ENCODE assay signal across 34 cellular contexts in genomic region chr2:158556124-158556523, GRCh38.
"Had no signal": no experiment of that assay in that cellular context is flagged by ENCODE, and none has a peak within 500 bp of the region (broad histone marks: within the 10 kb centered on the region; RNA-seq: fewer than 3 reads in every experiment).

No MANE protein-coding gene starts in this region.

- H3K27ac ChIP-seq: adrenal gland, body of pancreas, brain microvascular endothelial cell, breast epithelium, VCaP had no signal

- H3K36me3 ChIP-seq: adrenal gland, brain microvascular endothelial cell, breast epithelium had no signal

- H3K27me3 Mint-ChIP-seq: activated B cell treated with CpG ODN at 0.5 μM for 24 hours; activated CD4-positive, alpha-beta memory T cell treated with anti-CD3 and anti-CD28 coated beads for 36 hours; activated CD4-positive, alpha-beta T cell treated with anti-CD3 and anti-CD28 coated beads, Interleukin-2, amount 10 ng/mL, durations not matched to agents 24 days and 14 days; activated CD8-positive, alpha-beta T cell treated with anti-CD3 and anti-CD28 coated beads for 36 hours; activated naive CD8-positive, alpha-beta T cell treated with anti-CD3 and anti-CD28 coated beads for 36 hours; activated T-helper 17 cell treated with anti-CD3 and anti-CD28 coated beads, Interleukin-2, amount 50 U/mL, for 72 hours had no signal

- H3K9me3 Mint-ChIP-seq: activated B cell treated with CpG ODN at 0.5 μM for 24 hours; activated CD4-positive, alpha-beta memory T cell treated with anti-CD3 and anti-CD28 coated beads for 36 hours; activated CD4-positive, alpha-beta T cell treated with anti-CD3 and anti-CD28 coated beads, Interleukin-2, amount 10 ng/mL, durations not matched to agents 24 days and 14 days; activated CD8-positive, alpha-beta T cell treated with anti-CD3 and anti-CD28 coated beads for 36 hours; activated naive CD4-positive, alpha-beta T cell treated with anti-CD3 and anti-CD28 coated beads for 36 hours; activated naive CD4-positive, alpha-beta T cell treated with anti-CD3 and anti-CD28 coated beads, Interleukin-2, amount 50 U/mL, for 72 hours; activated naive CD8-positive, alpha-beta T cell treated with anti-CD3 and anti-CD28 coated beads for 36 hours; activated T-cell treated with anti-CD3 and anti-CD28 coated beads, Interleukin-2, amount 50 U/mL, for 4 hours; activated T-cell treated with anti-CD3 and anti-CD28 coated beads, Interleukin-2, amount 50 U/mL, for 72 hours; activated T-helper 1 cell treated with anti-CD3 and anti-CD28 coated beads, Interleukin-12 subunit alpha, Interleukin-12 subunit beta, Interleukin-2, Interleukin-4 antibody, amounts not matched to agents 30 ng/mL and 10 ng/mL and 1 ng/mL, durations not matched to agents 14 hours and 24 hours and 36 hours; activated T-helper 17 cell treated with anti-CD3 and anti-CD28 coated beads, Interleukin-2, amount 50 U/mL, for 72 hours; T-helper 1 cell treated with Interleukin-12 subunit alpha and Interleukin-12 subunit beta and Interleukin-4 antibody, amounts not matched to agents 30 μg/mL and 1 μg/mL, for 36 hours; T-helper 2 cell treated with Interferon-gamma antibody and Interleukin-4, amounts not matched to agents 5 μg/mL and 100 μg/mL, for 36 hours had no signal

- H3K4me3 Mint-ChIP-seq: activated B cell treated with CpG ODN at 0.5 μM for 24 hours; activated CD4-positive, alpha-beta memory T cell treated with anti-CD3 and anti-CD28 coated beads for 36 hours; activated CD4-positive, alpha-beta T cell treated with anti-CD3 and anti-CD28 coated beads, Interleukin-2, amount 10 ng/mL, durations not matched to agents 24 days and 14 days; activated CD8-positive, alpha-beta T cell treated with anti-CD3 and anti-CD28 coated beads for 36 hours; activated naive CD4-positive, alpha-beta T cell treated with anti-CD3 and anti-CD28 coated beads for 36 hours; activated naive CD8-positive, alpha-beta T cell treated with anti-CD3 and anti-CD28 coated beads for 36 hours; activated T-cell treated with anti-CD3 and anti-CD28 coated beads, Interleukin-2, amount 50 U/mL, for 4 hours; activated T-cell treated with anti-CD3 and anti-CD28 coated beads, Interleukin-2, amount 50 U/mL, for 72 hours; activated T-helper 1 cell treated with anti-CD3 and anti-CD28 coated beads, Interleukin-12 subunit alpha, Interleukin-12 subunit beta, Interleukin-2, Interleukin-4 antibody, amounts not matched to agents 30 ng/mL and 10 ng/mL and 1 ng/mL, durations not matched to agents 14 hours and 24 hours and 36 hours; activated T-helper 17 cell treated with anti-CD3 and anti-CD28 coated beads, Interleukin-2, amount 50 U/mL, for 72 hours; T-helper 1 cell treated with Interleukin-12 subunit alpha and Interleukin-12 subunit beta and Interleukin-4 antibody, amounts not matched to agents 30 μg/mL and 1 μg/mL, for 36 hours; T-helper 2 cell treated with Interferon-gamma antibody and Interleukin-4, amounts not matched to agents 5 μg/mL and 100 μg/mL, for 36 hours had no signal

- H3K36me3 Mint-ChIP-seq: activated naive CD4-positive, alpha-beta T cell treated with anti-CD3 and anti-CD28 coated beads, Interleukin-2, amount 50 U/mL, for 72 hours had no signal

- H3K4me1 Mint-ChIP-seq: activated B cell treated with CpG ODN at 0.5 μM for 24 hours; activated CD4-positive, alpha-beta T cell treated with anti-CD3 and anti-CD28 coated beads, Interleukin-2, amount 10 ng/mL, durations not matched to agents 24 days and 14 days; activated naive CD8-positive, alpha-beta T cell treated with anti-CD3 and anti-CD28 coated beads for 36 hours; activated T-helper 17 cell treated with anti-CD3 and anti-CD28 coated beads, Interleukin-2, amount 50 U/mL, for 72 hours had no signal

- H3K27me3 ChIP-seq: adrenal gland, body of pancreas, brain microvascular endothelial cell, breast epithelium had no signal

- DNase-seq: activated B cell treated with CpG ODN at 0.5 μM for 24 hours; activated CD4-positive, alpha-beta memory T cell treated with anti-CD3 and anti-CD28 coated beads for 36 hours; activated CD4-positive, alpha-beta T cell treated with anti-CD3 and anti-CD28 coated beads for 4 hours; activated CD4-positive, alpha-beta T cell treated with anti-CD3 and anti-CD28 coated beads, Interleukin-2, amount 10 ng/mL, durations not matched to agents 24 days and 14 days; activated CD4-positive, alpha-beta T cell treated with anti-CD3 and anti-CD28 coated beads, Interleukin-2, amount 50 U/mL, for 1 hour; activated CD4-positive, alpha-beta T cell treated with anti-CD3 and anti-CD28 coated beads, Interleukin-2, amount 50 U/mL, for 4 hours; activated CD4-positive, CD25-positive, alpha-beta regulatory T cell treated with anti-CD3 and anti-CD28 coated beads, Interleukin-2, amount 50 U/mL, for 72 hours; activated CD8-positive, alpha-beta memory T cell treated with anti-CD3 and anti-CD28 coated beads, Interleukin-2, amount 50 U/mL, for 4 hours; activated CD8-positive, alpha-beta T cell treated with anti-CD3 and anti-CD28 coated beads for 36 hours; activated effector memory CD4-positive, alpha-beta T cell treated with anti-CD3 and anti-CD28 coated beads, Interleukin-2, amount 50 U/mL, for 16 hours; activated gamma-delta T cell treated with Interleukin-2 at 50 U/mL for 16 hours; activated naive CD4-positive, alpha-beta T cell; activated naive CD4-positive, alpha-beta T cell treated with anti-CD3 and anti-CD28 coated beads for 36 hours; activated naive CD4-positive, alpha-beta T cell treated with anti-CD3 and anti-CD28 coated beads, Interleukin-2, amount 50 U/mL, for 16 hours; activated naive CD8-positive, alpha-beta T cell treated with anti-CD3 and anti-CD28 coated beads for 36 hours; activated T-cell treated with anti-CD3 and anti-CD28 coated beads for 4 hours; activated T-cell treated with anti-CD3 and anti-CD28 coated beads, Interleukin-2, amount 50 U/mL, for 1 hour; activated T-cell treated with anti-CD3 and anti-CD28 coated beads, Interleukin-2, amount 50 U/mL, for 4 hours; activated T-cell treated with anti-CD3 and anti-CD28 coated beads, Interleukin-2, amount 50 U/mL, for 72 hours; adrenal gland; amniotic stem cell; aorta; body of pancreas; brain microvascular endothelial cell; central memory CD4-positive, alpha-beta T cell; T-helper 2 cell; T-helper 9 cell had no signal

- H3K27ac Mint-ChIP-seq: activated B cell treated with CpG ODN at 0.5 μM for 24 hours; activated CD4-positive, alpha-beta memory T cell treated with anti-CD3 and anti-CD28 coated beads for 36 hours; activated CD4-positive, alpha-beta T cell treated with anti-CD3 and anti-CD28 coated beads, Interleukin-2, amount 10 ng/mL, durations not matched to agents 24 days and 14 days; activated CD8-positive, alpha-beta T cell treated with anti-CD3 and anti-CD28 coated beads for 36 hours; activated naive CD4-positive, alpha-beta T cell treated with anti-CD3 and anti-CD28 coated beads for 36 hours; activated naive CD4-positive, alpha-beta T cell treated with anti-CD3 and anti-CD28 coated beads, Interleukin-2, amount 50 U/mL, for 72 hours; activated naive CD8-positive, alpha-beta T cell treated with anti-CD3 and anti-CD28 coated beads for 36 hours; activated T-cell treated with anti-CD3 and anti-CD28 coated beads, Interleukin-2, amount 50 U/mL, for 72 hours; activated T-helper 1 cell treated with anti-CD3 and anti-CD28 coated beads, Interleukin-12 subunit alpha, Interleukin-12 subunit beta, Interleukin-2, Interleukin-4 antibody, amounts not matched to agents 30 ng/mL and 10 ng/mL and 1 ng/mL, durations not matched to agents 14 hours and 24 hours and 36 hours; activated T-helper 17 cell treated with anti-CD3 and anti-CD28 coated beads, Interleukin-2, amount 50 U/mL, for 72 hours; T-helper 1 cell treated with Interleukin-12 subunit alpha and Interleukin-12 subunit beta and Interleukin-4 antibody, amounts not matched to agents 30 μg/mL and 1 μg/mL, for 36 hours; T-helper 2 cell treated with Interferon-gamma antibody and Interleukin-4, amounts not matched to agents 5 μg/mL and 100 μg/mL, for 36 hours had no signal

- H3K4me3 ChIP-seq: adrenal gland, body of pancreas, breast epithelium had no signal

- ATAC-seq: activated CD8-positive, alpha-beta T cell treated with anti-CD3 and anti-CD28 coated beads for 36 hours; activated naive CD4-positive, alpha-beta T cell treated with anti-CD3 and anti-CD28 coated beads, Interleukin-2, amount 50 U/mL, for 72 hours; activated T-cell treated with anti-CD3 and anti-CD28 coated beads, Interleukin-2, amount 50 U/mL, for 4 hours; activated T-cell treated with anti-CD3 and anti-CD28 coated beads, Interleukin-2, amount 50 U/mL, for 72 hours; activated T-helper 17 cell treated with anti-CD3 and anti-CD28 coated beads, Interleukin-2, amount 50 U/mL, for 72 hours; body of pancreas had no signal

- H3K4me1 ChIP-seq: adrenal gland, breast epithelium had no signal
